ENCODE assay signal across 8 cellular contexts in the genomic region with DNA sequence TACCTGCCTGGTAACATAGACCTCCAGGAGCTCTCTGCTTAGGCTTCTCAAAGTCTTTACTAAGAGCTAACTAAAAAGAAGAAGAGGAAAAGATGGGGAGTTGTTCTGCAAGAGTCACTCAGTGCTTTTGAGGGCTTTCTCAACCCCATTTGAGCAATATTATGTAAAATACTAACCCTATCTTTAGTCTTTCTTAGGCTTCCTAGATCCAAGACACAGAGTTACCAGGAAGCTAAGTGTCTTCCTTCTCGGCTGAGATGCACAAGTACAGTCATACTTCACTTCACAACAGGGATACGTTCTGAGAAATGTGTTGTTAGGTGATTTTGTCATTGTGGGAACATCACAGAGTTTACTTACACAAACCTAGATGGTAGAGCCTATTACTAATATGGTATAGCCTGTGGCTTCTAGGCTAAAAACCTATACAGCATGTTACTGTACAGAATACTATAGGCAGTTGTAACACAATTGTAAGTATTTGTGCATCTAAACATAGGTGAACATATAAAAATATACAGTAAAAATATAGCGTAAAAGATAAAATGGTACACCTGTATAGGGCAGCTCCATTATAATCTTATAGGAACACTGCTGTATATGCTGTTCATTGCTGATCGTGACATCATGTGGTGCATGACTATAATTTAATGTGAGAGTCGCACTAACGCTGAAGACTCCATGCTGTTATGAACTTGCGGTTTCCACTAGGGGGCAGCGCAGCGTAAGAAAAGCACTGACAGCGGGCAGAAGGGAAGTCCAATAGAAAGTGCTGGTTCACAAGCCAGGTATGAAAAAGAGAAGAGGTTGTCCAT. TPM values are rescaled to one million over a fixed set of nuclear protein-coding genes. Genes with fewer than 3 reads are reported as not detected.
DNase-seq lines count a peak whose midpoint lies in the region; ATAC-seq and TF ChIP-seq lines count a peak whose summit lies in the region.

No MANE protein-coding gene starts in this region.

- TF ChIP-seq CTCF in GM12864 (IDR thresholded peaks at IDR 0.05; ENCODE audit: low read depth, low read length, missing control alignments) (peak; percentile 84), progenitor cell of endocrine pancreas (IDR thresholded peaks at IDR 0.05; ENCODE audit: unreplicated experiment) (peak; percentile 94), vagina (IDR thresholded peaks at IDR 0.05) (peak; percentile 72 to 90 (median 81))

- intact Hi-C loops in Right ventricle myocardium inferior (cut with DNase I) = loop anchor here (1.0 to 5.0 kb wide), 4 partner anchors 47 to 382 kb away; a partner anchor contains a TSS
- intact Hi-C loops in vagina (cut with DNase I) = loop anchor here (2.0 to 10.0 kb wide), 2 partner anchors 89 to 379 kb away; no protein-coding TSS in a partner anchor

- peaks cover 24% of the 10 kb centered on the region for H3K27me3 Mint-ChIP-seq in progenitor cell of endocrine pancreas

- H3K4me3 ChIP-seq in GM12864 (ENCODE audit: low read depth, low read length) (no peak overlapping the region), vagina (no peak overlapping the region)

- H3K9me3 Mint-ChIP-seq in activated naive CD4-positive, alpha-beta T cell treated with anti-CD3 and anti-CD28 coated beads, Interleukin-2, amount 50 U/mL, for 72 hours = no peaks in the 10 kb centered on the region
- H3K9me3 Mint-ChIP-seq in progenitor cell of endocrine pancreas (ENCODE audit: low read depth) = no peaks in the 10 kb centered on the region

- no peaks in the 10 kb centered on the region for H3K4me1 ChIP-seq in vagina

- H3K27ac Mint-ChIP-seq in activated naive CD4-positive, alpha-beta T cell treated with anti-CD3 and anti-CD28 coated beads, Interleukin-2, amount 50 U/mL, for 72 hours = no peak overlapping the region
- H3K27ac Mint-ChIP-seq in progenitor cell of endocrine pancreas = no peak overlapping the region

- no peak for TF ChIP-seq POLR2A in vagina (IDR thresholded peaks at IDR 0.05)

- no peaks in the 10 kb centered on the region for H3K27me3 ChIP-seq in vagina

- H3K4me3 Mint-ChIP-seq in progenitor cell of endocrine pancreas (ENCODE audit: low read depth) = no peak overlapping the region

- DNase-seq in GM12864 (ENCODE audit: low read depth) (peak; percentile 72), NCI-H1092 treated with DMSO at 0.1 percent for 48 hours (lab: John Stamatoyannopoulos, UW) (peak; percentile 59), SKM-1 treated with dmso at 0.1 percent for 144 hours (lab: John Stamatoyannopoulos, UW; ENCODE audit: unreplicated experiment) (peak; percentile 80), Right ventricle myocardium inferior (ENCODE audit: missing footprints) (peak; percentile 83), progenitor cell of endocrine pancreas (ENCODE audit: low spot score, unreplicated experiment) (peak; percentile 70), vagina (ENCODE audit: extremely low spot score in 2 of 2) (no peak)
- peak; percentile 80 to 85 for DNase-seq in activated naive CD4-positive, alpha-beta T cell treated with anti-CD3 and anti-CD28 coated beads, Interleukin-2, amount 50 U/mL, for 72 hours (ENCODE audit: low spot score in 2 of 2)

- H3K36me3 ChIP-seq in vagina = no peaks in the 10 kb centered on the region

- peak; percentile 74 for ATAC-seq in HG02588 (IDR thresholded peaks at IDR 0.05; ENCODE audit: unreplicated experiment)
- ATAC-seq in activated naive CD4-positive, alpha-beta T cell treated with anti-CD3 and anti-CD28 coated beads, Interleukin-2, amount 50 U/mL, for 72 hours = peak; percentile 85 to 89
- ATAC-seq in Right ventricle myocardium inferior = peak; percentile 94

- H3K9me3 ChIP-seq in vagina = no peaks in the 10 kb centered on the region

- H3K4me1 Mint-ChIP-seq in progenitor cell of endocrine pancreas (ENCODE audit: low read depth) = no peaks in the 10 kb centered on the region

- no peaks in the 10 kb centered on the region for H3K36me3 Mint-ChIP-seq in activated naive CD4-positive, alpha-beta T cell treated with anti-CD3 and anti-CD28 coated beads, Interleukin-2, amount 50 U/mL, for 72 hours
- no peaks in the 10 kb centered on the region for H3K36me3 Mint-ChIP-seq in progenitor cell of endocrine pancreas (ENCODE audit: insufficient read depth)

- no peak overlapping the region for H3K27ac ChIP-seq in vagina

RNA-seq across cellular contexts. Expression of a gene that starts 16.3 kb away (rescaled TPM):
- total RNA-seq in activated naive CD4-positive, alpha-beta T cell treated with anti-CD3 and anti-CD28 coated beads, Interleukin-2, amount 50 U/mL, for 72 hours = under 1 TPM; 0.18 to 0.78 TPM
- total RNA-seq in Right ventricle myocardium inferior (not detected), progenitor cell of endocrine pancreas (0.18 TPM in 1 of 2 replicates, not detected in the other), vagina (4.4 TPM)

RNA-seq across cellular contexts. Expression of a gene that starts 32.8 kb away (rescaled TPM):
- not detected for total RNA-seq in activated naive CD4-positive, alpha-beta T cell treated with anti-CD3 and anti-CD28 coated beads, Interleukin-2, amount 50 U/mL, for 72 hours
- total RNA-seq in Right ventricle myocardium inferior = not detected
- not detected in 2 replicates for total RNA-seq in progenitor cell of endocrine pancreas
- total RNA-seq in vagina = not detected

RNA-seq across cellular contexts. Expression of a gene that starts 44.7 kb away (rescaled TPM):
- total RNA-seq in activated naive CD4-positive, alpha-beta T cell treated with anti-CD3 and anti-CD28 coated beads, Interleukin-2, amount 50 U/mL, for 72 hours = 10 to 100 TPM; 15.7 to 57.0 TPM
- total RNA-seq in Right ventricle myocardium inferior (2.0 TPM), progenitor cell of endocrine pancreas (1.3 TPM in 2 replicates), vagina (15.7 TPM)

Comparison
In these comparisons a context has a peak if more than half of its experiments do, and no peak if none do; other contexts are left out.
1. DNase-seq: peak in GM12864 (single experiment), NCI-H1092 treated with DMSO at 0.1 percent for 48 hours (single experiment), SKM-1 treated with dmso at 0.1 percent for 144 hours (single experiment), activated naive CD4-positive, alpha-beta T cell treated with anti-CD3 and anti-CD28 coated beads, Interleukin-2, amount 50 U/mL, for 72 hours (2 of 2), Right ventricle myocardium inferior (single experiment) and progenitor cell of endocrine pancreas (single experiment); none in vagina (0 of 2).
2. Peak in every context shown above with its lines, with median percentiles within 50 percentile points of each other: CTCF ChIP-seq and ATAC-seq.